Comparison of ENCODE assay signal across 10 cellular contexts in the genomic region with DNA sequence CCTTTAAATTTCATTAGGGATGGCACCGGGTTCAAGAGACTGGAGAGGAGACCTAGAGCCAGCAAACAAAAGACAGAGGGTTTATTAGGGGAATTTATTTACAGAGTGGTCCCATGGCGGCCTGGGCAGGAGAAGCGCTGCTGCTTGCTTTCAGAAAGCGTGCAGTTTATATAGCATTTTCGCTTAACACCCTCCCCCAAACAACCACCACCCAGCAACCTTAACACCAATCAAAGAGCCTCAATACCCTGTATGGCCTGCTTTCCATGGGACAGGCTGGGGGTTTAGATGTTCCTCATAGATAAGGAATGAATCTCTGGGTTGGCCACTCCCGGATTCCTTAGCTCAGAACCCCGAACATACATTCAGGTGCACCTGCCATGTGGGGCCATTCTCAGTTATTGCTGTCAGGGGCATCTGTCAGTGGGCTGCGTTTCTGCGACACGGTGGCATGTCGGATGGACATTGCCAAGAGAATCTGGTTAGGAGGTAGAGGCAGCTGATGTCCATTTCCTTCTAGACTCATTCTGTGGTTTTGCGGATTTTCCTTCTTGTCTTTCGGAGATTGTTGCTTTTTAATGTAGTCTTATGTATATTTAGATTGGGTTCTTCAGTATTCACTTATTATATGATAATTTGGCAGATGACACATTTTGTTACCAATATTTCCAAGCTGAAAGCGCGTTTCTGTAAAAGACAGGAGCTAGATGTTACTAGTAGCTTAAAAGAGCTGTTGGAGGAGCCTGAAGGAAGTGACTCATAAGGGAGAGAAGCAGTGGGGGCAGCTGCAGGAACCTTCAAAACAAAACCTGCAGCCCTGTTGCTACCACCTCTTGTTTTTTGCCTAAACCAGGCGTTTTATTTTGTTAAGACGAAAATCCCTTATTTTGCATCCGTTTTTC. TPM values are rescaled to one million over a fixed set of nuclear protein-coding genes. Genes with fewer than 3 reads are reported as not detected.
DNase-seq lines count a peak whose midpoint lies in the region; ATAC-seq and TF ChIP-seq lines count a peak whose summit lies in the region.
"Had no signal": no experiment of that assay in that cellular context is flagged by ENCODE, and none has a peak within 500 bp of the region (broad histone marks: within the 10 kb centered on the region; RNA-seq: fewer than 3 reads in every experiment).

No MANE protein-coding gene starts in this region.

- intact Hi-C loops in colonic mucosa (cut with DNase I) = no loop called here

- peaks cover 18 to 40% (median 30%) of the 10 kb centered on the region in 3 donors for H3K4me1 Mint-ChIP-seq in CD8-positive, alpha-beta memory T cell
- peaks cover 18% of the 10 kb centered on the region for H3K4me1 Mint-ChIP-seq in activated CD4-positive, alpha-beta memory T cell treated with anti-CD3 and anti-CD28 coated beads, Interleukin-2, amount 10 ng/mL, durations not matched to agents 7 days and 5 days

- no peak overlapping the region for H3K27ac Mint-ChIP-seq in CD8-positive, alpha-beta memory T cell
- no peak overlapping the region for H3K27ac Mint-ChIP-seq in activated CD4-positive, alpha-beta memory T cell treated with anti-CD3 and anti-CD28 coated beads, Interleukin-2, amount 10 ng/mL, durations not matched to agents 7 days and 5 days

- H3K4me3 Mint-ChIP-seq in CD8-positive, alpha-beta memory T cell = peak overlapping the region; percentile 33 to 70 (median 63)
- no peak overlapping the region for H3K4me3 Mint-ChIP-seq in activated CD4-positive, alpha-beta memory T cell treated with anti-CD3 and anti-CD28 coated beads, Interleukin-2, amount 10 ng/mL, durations not matched to agents 7 days and 5 days

- no peak for TF ChIP-seq CTCF in colonic mucosa (IDR thresholded peaks at IDR 0.05)

- H3K27ac ChIP-seq in CD8-positive, alpha-beta memory T cell (ENCODE audit: low read depth, low read length) = no peak overlapping the region
- H3K27ac ChIP-seq in colonic mucosa = no peak overlapping the region

- ATAC-seq in left lobe of liver (no peak), GM21367 (IDR thresholded peaks at IDR 0.05; ENCODE audit: unreplicated experiment) (no peak)

- no peak overlapping the region for H3K4me3 ChIP-seq in CD8-positive, alpha-beta memory T cell (ENCODE audit: low read length)
- no peak overlapping the region for H3K4me3 ChIP-seq in colonic mucosa

- no peaks in the 10 kb centered on the region for H3K9me3 Mint-ChIP-seq in CD8-positive, alpha-beta memory T cell
- H3K9me3 Mint-ChIP-seq in activated CD4-positive, alpha-beta memory T cell treated with anti-CD3 and anti-CD28 coated beads, Interleukin-2, amount 10 ng/mL, durations not matched to agents 7 days and 5 days = no peaks in the 10 kb centered on the region

- peaks cover 30 to 38% of the 10 kb centered on the region in 2 donors for H3K27me3 Mint-ChIP-seq in CD8-positive, alpha-beta memory T cell
- peaks cover 51% of the 10 kb centered on the region for H3K27me3 Mint-ChIP-seq in activated CD4-positive, alpha-beta memory T cell treated with anti-CD3 and anti-CD28 coated beads, Interleukin-2, amount 10 ng/mL, durations not matched to agents 7 days and 5 days

- H3K4me1 ChIP-seq in CD8-positive, alpha-beta memory T cell (ENCODE audit: insufficient read depth, low read length) = peaks cover 15% of the 10 kb centered on the region
- peaks cover under 1% of the 10 kb centered on the region for H3K4me1 ChIP-seq in colonic mucosa

- H3K27me3 ChIP-seq in CD8-positive, alpha-beta memory T cell (ENCODE audit: insufficient read depth, low read length, poor library complexity, severe bottlenecking) = peaks cover 8% of the 10 kb centered on the region
- no peaks in the 10 kb centered on the region for H3K27me3 ChIP-seq in colonic mucosa

- peaks cover 0 to 3% (median 0%) of the 10 kb centered on the region in 3 donors for H3K36me3 Mint-ChIP-seq in CD8-positive, alpha-beta memory T cell
- H3K36me3 Mint-ChIP-seq in activated CD4-positive, alpha-beta memory T cell treated with anti-CD3 and anti-CD28 coated beads, Interleukin-2, amount 10 ng/mL, durations not matched to agents 7 days and 5 days (ENCODE audit: low read depth) = no peaks in the 10 kb centered on the region

- POLR2A ChIA-PET in CD8-positive, alpha-beta memory T cell (lab: Charles Lee) = no interaction called here
- POLR2A ChIA-PET in activated CD4-positive, alpha-beta memory T cell treated with anti-CD3 and anti-CD28 coated beads, Interleukin-2, amount 10 ng/mL, durations not matched to agents 7 days and 5 days (lab: Charles Lee) = no interaction called here

- no peak overlapping the region for H3K9ac ChIP-seq in colonic mucosa (ENCODE audit: low read depth in 2 of 2, low read length in 2 of 2)

- H3K36me3 ChIP-seq in CD8-positive, alpha-beta memory T cell (ENCODE audit: insufficient read depth, low read length) = no peaks in the 10 kb centered on the region
- H3K36me3 ChIP-seq in colonic mucosa = no peaks in the 10 kb centered on the region

- CTCF ChIA-PET in CD8-positive, alpha-beta memory T cell (lab: Charles Lee) = interaction anchor here (0.8 kb wide), 1 partner anchor 13 kb away, joined by 3 read pairs; no protein-coding TSS in a partner anchor
- CTCF ChIA-PET in activated CD4-positive, alpha-beta memory T cell treated with anti-CD3 and anti-CD28 coated beads, Interleukin-2, amount 10 ng/mL, durations not matched to agents 7 days and 5 days (lab: Charles Lee) = no interaction called here

- no peaks in the 10 kb centered on the region for H3K9me3 ChIP-seq in CD8-positive, alpha-beta memory T cell (ENCODE audit: low read length)
- H3K9me3 ChIP-seq in colonic mucosa = no peaks in the 10 kb centered on the region

- DNase-seq in CD8-positive, alpha-beta memory T cell = no peak
- DNase-seq in HT-29 (ENCODE audit: low spot score) (peak; percentile 51), iPS-NIHi7 (ENCODE audit: extremely low spot score) (peak; percentile 40), left lobe of liver (ENCODE audit: low spot score) (no peak), medulla oblongata (ENCODE audit: extremely low spot score) (no peak), colonic mucosa (no peak)
- DNase-seq in activated CD4-positive, alpha-beta memory T cell treated with anti-CD3 and anti-CD28 coated beads, Interleukin-2, amount 10 ng/mL, durations not matched to agents 7 days and 5 days = peak; percentile 19
- DNase-seq: activated gamma-delta T cell, NCI-H1092 treated with DMSO at 0.1 percent for 48 hours had no signal

RNA-seq across cellular contexts. Expression of a gene that starts 7.2 kb away (rescaled TPM):
- total RNA-seq in CD8-positive, alpha-beta memory T cell = 1 to 10 TPM; 2.7 to 3.3 TPM
- 1.2 TPM for polyA plus RNA-seq in CD8-positive, alpha-beta memory T cell
- 31.1 and 44.8 TPM in 2 replicates for total RNA-seq in HT-29 (2014; rRNA removed; shearing (Covaris generic))
- total RNA-seq in activated CD4-positive, alpha-beta memory T cell treated with anti-CD3 and anti-CD28 coated beads, Interleukin-2, amount 10 ng/mL, durations not matched to agents 7 days and 5 days = 1 to 10 TPM; 1.1 to 1.2 TPM
- total RNA-seq in left lobe of liver (10.5 TPM), colonic mucosa (10 to 100 TPM; 62.1 to 62.9 TPM)

Comparison
In these comparisons a context has a peak if more than half of its experiments do, and no peak if none do; other contexts are left out.
1. DNase-seq: peak in HT-29 (single experiment), activated CD4-positive, alpha-beta memory T cell treated with anti-CD3 and anti-CD28 coated beads, Interleukin-2, amount 10 ng/mL, durations not matched to agents 7 days and 5 days (single experiment) and iPS-NIHi7 (single experiment); none in CD8-positive, alpha-beta memory T cell (0 of 5), left lobe of liver (single experiment), medulla oblongata (single experiment) and colonic mucosa (single experiment).